In the genomic region with DNA sequence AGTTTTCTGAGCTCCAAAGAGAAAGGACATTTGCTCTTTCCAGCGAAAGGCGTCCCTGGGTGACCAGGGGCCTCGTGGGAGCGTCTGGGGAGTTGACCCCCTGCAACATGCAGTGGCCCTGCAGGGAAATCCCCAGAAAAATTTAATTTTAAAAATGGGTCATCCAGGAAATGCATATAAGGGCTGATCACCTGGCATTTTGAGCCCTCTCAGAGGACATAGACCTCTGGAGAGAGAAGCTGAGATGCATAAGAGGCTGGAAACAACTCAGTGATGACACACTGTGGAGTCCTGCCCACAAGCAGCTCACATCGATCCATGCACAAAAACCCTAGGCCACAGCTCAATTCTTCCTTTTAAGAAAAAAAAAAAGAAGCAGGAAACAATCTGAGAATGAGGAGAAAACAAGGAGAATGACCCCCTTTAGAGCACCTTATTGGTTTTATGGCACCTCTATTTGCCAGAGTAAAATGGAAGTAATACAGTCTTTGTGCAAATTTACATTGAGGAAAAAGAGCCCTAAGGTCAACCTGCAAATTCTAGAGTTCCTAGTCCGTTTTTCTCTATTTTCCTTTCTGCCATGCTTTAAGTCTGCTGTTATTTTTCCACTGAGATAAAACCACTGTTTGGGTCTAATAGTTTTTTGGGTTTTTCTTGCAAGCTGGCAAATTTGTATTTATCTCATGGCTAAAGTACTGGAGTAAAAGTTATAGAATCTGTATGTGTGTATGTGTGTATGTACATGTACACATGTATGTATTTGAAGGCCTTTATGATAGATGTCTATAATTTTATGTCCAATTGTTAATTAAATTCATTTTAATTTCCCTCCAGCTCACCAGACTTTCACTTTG, we compare ENCODE assay signal across 1 cellular context.
A peak's percentile ranks its signal among the peaks of the same experiment; 100 is the strongest.
TF ChIP-seq lines count a peak whose summit lies in the region.

No MANE protein-coding gene starts in this region.

TF ChIP-seq in HepG2, 621 proteins besides CTCF, POLR2A, EP300 and RAD21 (continues in another document):
- TF ChIP-seq KDM5B (CRISPR knock-in tag; IDR thresholded peaks at IDR 0.05; ENCODE audit: borderline replicate concordance) (no peak), ZNF709 (CRISPR knock-in tag; IDR thresholded peaks at IDR 0.05) (no peak), NR2F6 (IDR thresholded peaks at IDR 0.05) (peak; percentile 69), NR2F6 (CRISPR knock-in tag; IDR thresholded peaks at IDR 0.05) (peak; percentile 41; the same call in 1 of the 2 replicates), MAFK (conservative IDR thresholded peaks at IDR 0.05 in 1 of 2, IDR thresholded peaks at IDR 0.05 in 1 of 2; ENCODE audit: low read length in 2 of 2) (peak; percentile 39 to 59), ZMAT3 (CRISPR knock-in tag; conservative IDR thresholded peaks at IDR 0.05) (no peak), ZNF549 (CRISPR knock-in tag; IDR thresholded peaks at IDR 0.05) (no peak), XBP1 (CRISPR knock-in tag; IDR thresholded peaks at IDR 0.05) (no peak), ZNF674 (CRISPR knock-in tag; IDR thresholded peaks at IDR 0.05; ENCODE audit: low read depth) (no peak), ZNF660 (CRISPR knock-in tag; IDR thresholded peaks at IDR 0.05; ENCODE audit: borderline replicate concordance, low read depth) (no peak), MED8 (CRISPR knock-in tag; IDR thresholded peaks at IDR 0.05; ENCODE audit: insufficient replicate concordance) (no peak), RCOR2 (CRISPR knock-in tag; IDR thresholded peaks at IDR 0.05) (no peak), CREM (IDR thresholded peaks at IDR 0.05) (peak; percentile 33; the same call in 1 of the 2 replicates), CREM (CRISPR knock-in tag; IDR thresholded peaks at IDR 0.05) (no peak), MED1 (CRISPR knock-in tag; IDR thresholded peaks at IDR 0.05) (0 out of 2 replicates have a peak, but pooled peaks have one; percentile 20), FOXP1 (IDR thresholded peaks at IDR 0.05) (no peak), FOXP1 (CRISPR knock-in tag; IDR thresholded peaks at IDR 0.05) (peak; percentile 41; the same call in 1 of the 2 replicates), ZNF484 (CRISPR knock-in tag; IDR thresholded peaks at IDR 0.05; ENCODE audit: borderline replicate concordance, low read depth) (no peak), ZNF446 (CRISPR knock-in tag; IDR thresholded peaks at IDR 0.05) (no peak), IRF2 (CRISPR knock-in tag; IDR thresholded peaks at IDR 0.05) (no peak), RARA (CRISPR knock-in tag; IDR thresholded peaks at IDR 0.05) (peak; percentile 45; the same call in 1 of the 2 replicates), IRX3 (CRISPR knock-in tag; IDR thresholded peaks at IDR 0.05; ENCODE audit: borderline replicate concordance, low read depth) (no peak), SALL1 (CRISPR knock-in tag; IDR thresholded peaks at IDR 0.05) (no peak), ZNF572 (CRISPR knock-in tag; IDR thresholded peaks at IDR 0.05) (no peak), CBFB (CRISPR knock-in tag; IDR thresholded peaks at IDR 0.05) (no peak), HNRNPUL1 (IDR thresholded peaks at IDR 0.05; ENCODE audit: low read depth, low read length) (no peak), ZNF292 (CRISPR knock-in tag; IDR thresholded peaks at IDR 0.05; ENCODE audit: borderline replicate concordance, low read depth) (no peak), ZNF235 (CRISPR knock-in tag; IDR thresholded peaks at IDR 0.05; ENCODE audit: borderline replicate concordance) (no peak), FOXA1 (IDR thresholded peaks at IDR 0.05) (no peak), FOXA1 (CRISPR knock-in tag; IDR thresholded peaks at IDR 0.05) (0 out of 2 replicates have a peak, but pooled peaks have one; percentile 14), BCL6 (CRISPR knock-in tag; IDR thresholded peaks at IDR 0.05) (0 out of 2 replicates have a peak, but pooled peaks have one; percentile 30), ZNF333 (CRISPR knock-in tag; IDR thresholded peaks at IDR 0.05; ENCODE audit: borderline replicate concordance) (no peak)
- TF ChIP-seq, protein P1, sequence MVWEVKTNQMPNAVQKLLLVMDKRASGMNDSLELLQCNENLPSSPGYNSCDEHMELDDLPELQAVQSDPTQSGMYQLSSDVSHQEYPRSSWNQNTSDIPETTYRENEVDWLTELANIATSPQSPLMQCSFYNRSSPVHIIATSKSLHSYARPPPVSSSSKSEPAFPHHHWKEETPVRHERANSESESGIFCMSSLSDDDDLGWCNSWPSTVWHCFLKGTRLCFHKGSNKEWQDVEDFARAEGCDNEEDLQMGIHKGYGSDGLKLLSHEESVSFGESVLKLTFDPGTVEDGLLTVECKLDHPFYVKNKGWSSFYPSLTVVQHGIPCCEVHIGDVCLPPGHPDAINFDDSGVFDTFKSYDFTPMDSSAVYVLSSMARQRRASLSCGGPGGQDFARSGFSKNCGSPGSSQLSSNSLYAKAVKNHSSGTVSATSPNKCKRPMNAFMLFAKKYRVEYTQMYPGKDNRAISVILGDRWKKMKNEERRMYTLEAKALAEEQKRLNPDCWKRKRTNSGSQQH (CRISPR knock-in tag; IDR thresholded peaks at IDR 0.05; ENCODE audit: low read depth): no peak
- TF ChIP-seq, protein P2, sequence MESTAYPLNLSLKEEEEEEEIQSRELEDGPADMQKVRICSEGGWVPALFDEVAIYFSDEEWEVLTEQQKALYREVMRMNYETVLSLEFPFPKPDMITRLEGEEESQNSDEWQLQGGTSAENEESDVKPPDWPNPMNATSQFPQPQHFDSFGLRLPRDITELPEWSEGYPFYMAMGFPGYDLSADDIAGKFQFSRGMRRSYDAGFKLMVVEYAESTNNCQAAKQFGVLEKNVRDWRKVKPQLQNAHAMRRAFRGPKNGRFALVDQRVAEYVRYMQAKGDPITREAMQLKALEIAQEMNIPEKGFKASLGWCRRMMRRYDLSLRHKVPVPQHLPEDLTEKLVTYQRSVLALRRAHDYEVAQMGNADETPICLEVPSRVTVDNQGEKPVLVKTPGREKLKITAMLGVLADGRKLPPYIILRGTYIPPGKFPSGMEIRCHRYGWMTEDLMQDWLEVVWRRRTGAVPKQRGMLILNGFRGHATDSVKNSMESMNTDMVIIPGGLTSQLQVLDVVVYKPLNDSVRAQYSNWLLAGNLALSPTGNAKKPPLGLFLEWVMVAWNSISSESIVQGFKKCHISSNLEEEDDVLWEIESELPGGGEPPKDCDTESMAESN (CRISPR knock-in tag; conservative IDR thresholded peaks at IDR 0.05): 0 out of 2 replicates have a peak, but pooled peaks have one; percentile 18
- TF ChIP-seq, protein P3, sequence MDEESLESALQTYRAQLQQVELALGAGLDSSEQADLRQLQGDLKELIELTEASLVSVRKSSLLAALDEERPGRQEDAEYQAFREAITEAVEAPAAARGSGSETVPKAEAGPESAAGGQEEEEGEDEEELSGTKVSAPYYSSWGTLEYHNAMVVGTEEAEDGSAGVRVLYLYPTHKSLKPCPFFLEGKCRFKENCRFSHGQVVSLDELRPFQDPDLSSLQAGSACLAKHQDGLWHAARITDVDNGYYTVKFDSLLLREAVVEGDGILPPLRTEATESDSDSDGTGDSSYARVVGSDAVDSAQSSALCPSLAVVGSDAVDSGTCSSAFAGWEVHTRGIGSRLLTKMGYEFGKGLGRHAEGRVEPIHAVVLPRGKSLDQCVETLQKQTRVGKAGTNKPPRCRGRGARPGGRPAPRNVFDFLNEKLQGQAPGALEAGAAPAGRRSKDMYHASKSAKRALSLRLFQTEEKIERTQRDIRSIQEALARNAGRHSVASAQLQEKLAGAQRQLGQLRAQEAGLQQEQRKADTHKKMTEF (CRISPR knock-in tag; IDR thresholded peaks at IDR 0.05): no peak
- TF ChIP-seq, protein P4, sequence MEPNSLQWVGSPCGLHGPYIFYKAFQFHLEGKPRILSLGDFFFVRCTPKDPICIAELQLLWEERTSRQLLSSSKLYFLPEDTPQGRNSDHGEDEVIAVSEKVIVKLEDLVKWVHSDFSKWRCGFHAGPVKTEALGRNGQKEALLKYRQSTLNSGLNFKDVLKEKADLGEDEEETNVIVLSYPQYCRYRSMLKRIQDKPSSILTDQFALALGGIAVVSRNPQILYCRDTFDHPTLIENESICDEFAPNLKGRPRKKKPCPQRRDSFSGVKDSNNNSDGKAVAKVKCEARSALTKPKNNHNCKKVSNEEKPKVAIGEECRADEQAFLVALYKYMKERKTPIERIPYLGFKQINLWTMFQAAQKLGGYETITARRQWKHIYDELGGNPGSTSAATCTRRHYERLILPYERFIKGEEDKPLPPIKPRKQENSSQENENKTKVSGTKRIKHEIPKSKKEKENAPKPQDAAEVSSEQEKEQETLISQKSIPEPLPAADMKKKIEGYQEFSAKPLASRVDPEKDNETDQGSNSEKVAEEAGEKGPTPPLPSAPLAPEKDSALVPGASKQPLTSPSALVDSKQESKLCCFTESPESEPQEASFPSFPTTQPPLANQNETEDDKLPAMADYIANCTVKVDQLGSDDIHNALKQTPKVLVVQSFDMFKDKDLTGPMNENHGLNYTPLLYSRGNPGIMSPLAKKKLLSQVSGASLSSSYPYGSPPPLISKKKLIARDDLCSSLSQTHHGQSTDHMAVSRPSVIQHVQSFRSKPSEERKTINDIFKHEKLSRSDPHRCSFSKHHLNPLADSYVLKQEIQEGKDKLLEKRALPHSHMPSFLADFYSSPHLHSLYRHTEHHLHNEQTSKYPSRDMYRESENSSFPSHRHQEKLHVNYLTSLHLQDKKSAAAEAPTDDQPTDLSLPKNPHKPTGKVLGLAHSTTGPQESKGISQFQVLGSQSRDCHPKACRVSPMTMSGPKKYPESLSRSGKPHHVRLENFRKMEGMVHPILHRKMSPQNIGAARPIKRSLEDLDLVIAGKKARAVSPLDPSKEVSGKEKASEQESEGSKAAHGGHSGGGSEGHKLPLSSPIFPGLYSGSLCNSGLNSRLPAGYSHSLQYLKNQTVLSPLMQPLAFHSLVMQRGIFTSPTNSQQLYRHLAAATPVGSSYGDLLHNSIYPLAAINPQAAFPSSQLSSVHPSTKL (CRISPR knock-in tag; IDR thresholded peaks at IDR 0.05): 0 out of 2 replicates have a peak, but pooled peaks have one; percentile 48
- TF ChIP-seq, protein P5, sequence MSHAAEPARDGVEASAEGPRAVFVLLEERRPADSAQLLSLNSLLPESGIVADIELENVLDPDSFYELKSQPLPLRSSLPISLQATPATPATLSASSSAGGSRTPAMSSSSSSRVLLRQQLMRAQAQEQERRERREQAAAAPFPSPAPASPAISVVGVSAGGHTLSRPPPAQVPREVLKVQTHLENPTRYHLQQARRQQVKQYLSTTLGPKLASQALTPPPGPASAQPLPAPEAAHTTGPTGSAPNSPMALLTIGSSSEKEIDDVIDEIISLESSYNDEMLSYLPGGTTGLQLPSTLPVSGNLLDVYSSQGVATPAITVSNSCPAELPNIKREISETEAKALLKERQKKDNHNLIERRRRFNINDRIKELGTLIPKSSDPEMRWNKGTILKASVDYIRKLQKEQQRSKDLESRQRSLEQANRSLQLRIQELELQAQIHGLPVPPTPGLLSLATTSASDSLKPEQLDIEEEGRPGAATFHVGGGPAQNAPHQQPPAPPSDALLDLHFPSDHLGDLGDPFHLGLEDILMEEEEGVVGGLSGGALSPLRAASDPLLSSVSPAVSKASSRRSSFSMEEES (CRISPR knock-in tag; IDR thresholded peaks at IDR 0.05): no peak
- TF ChIP-seq, protein P6, sequence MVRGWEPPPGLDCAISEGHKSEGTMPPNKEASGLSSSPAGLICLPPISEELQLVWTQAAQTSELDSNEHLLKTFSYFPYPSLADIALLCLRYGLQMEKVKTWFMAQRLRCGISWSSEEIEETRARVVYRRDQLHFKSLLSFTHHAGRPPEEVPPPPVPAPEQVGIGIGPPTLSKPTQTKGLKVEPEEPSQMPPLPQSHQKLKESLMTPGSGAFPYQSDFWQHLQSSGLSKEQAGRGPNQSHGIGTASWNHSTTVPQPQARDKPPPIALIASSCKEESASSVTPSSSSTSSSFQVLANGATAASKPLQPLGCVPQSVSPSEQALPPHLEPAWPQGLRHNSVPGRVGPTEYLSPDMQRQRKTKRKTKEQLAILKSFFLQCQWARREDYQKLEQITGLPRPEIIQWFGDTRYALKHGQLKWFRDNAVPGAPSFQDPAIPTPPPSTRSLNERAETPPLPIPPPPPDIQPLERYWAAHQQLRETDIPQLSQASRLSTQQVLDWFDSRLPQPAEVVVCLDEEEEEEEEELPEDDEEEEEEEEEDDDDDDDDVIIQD (CRISPR knock-in tag; IDR thresholded peaks at IDR 0.05; ENCODE audit: low read depth): peak; percentile 77; the same call in 1 of the 2 replicates
- TF ChIP-seq, protein P7, sequence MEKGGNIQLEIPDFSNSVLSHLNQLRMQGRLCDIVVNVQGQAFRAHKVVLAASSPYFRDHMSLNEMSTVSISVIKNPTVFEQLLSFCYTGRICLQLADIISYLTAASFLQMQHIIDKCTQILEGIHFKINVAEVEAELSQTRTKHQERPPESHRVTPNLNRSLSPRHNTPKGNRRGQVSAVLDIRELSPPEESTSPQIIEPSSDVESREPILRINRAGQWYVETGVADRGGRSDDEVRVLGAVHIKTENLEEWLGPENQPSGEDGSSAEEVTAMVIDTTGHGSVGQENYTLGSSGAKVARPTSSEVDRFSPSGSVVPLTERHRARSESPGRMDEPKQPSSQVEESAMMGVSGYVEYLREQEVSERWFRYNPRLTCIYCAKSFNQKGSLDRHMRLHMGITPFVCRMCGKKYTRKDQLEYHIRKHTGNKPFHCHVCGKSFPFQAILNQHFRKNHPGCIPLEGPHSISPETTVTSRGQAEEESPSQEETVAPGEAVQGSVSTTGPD (CRISPR knock-in tag; IDR thresholded peaks at IDR 0.05): no peak
- TF ChIP-seq, protein P8, sequence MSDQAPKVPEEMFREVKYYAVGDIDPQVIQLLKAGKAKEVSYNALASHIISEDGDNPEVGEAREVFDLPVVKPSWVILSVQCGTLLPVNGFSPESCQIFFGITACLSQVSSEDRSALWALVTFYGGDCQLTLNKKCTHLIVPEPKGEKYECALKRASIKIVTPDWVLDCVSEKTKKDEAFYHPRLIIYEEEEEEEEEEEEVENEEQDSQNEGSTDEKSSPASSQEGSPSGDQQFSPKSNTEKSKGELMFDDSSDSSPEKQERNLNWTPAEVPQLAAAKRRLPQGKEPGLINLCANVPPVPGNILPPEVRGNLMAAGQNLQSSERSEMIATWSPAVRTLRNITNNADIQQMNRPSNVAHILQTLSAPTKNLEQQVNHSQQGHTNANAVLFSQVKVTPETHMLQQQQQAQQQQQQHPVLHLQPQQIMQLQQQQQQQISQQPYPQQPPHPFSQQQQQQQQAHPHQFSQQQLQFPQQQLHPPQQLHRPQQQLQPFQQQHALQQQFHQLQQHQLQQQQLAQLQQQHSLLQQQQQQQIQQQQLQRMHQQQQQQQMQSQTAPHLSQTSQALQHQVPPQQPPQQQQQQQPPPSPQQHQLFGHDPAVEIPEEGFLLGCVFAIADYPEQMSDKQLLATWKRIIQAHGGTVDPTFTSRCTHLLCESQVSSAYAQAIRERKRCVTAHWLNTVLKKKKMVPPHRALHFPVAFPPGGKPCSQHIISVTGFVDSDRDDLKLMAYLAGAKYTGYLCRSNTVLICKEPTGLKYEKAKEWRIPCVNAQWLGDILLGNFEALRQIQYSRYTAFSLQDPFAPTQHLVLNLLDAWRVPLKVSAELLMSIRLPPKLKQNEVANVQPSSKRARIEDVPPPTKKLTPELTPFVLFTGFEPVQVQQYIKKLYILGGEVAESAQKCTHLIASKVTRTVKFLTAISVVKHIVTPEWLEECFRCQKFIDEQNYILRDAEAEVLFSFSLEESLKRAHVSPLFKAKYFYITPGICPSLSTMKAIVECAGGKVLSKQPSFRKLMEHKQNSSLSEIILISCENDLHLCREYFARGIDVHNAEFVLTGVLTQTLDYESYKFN (CRISPR knock-in tag; conservative IDR thresholded peaks at IDR 0.05): 0 out of 2 replicates have a peak, but pooled peaks have one; percentile 26
- TF ChIP-seq, protein P9, sequence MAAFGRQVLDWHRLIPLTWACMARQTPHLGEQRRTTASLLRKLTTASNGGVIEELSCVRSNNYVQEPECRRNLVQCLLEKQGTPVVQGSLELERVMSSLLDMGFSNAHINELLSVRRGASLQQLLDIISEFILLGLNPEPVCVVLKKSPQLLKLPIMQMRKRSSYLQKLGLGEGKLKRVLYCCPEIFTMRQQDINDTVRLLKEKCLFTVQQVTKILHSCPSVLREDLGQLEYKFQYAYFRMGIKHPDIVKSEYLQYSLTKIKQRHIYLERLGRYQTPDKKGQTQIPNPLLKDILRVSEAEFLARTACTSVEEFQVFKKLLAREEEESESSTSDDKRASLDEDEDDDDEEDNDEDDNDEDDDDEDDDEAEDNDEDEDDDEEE (CRISPR knock-in tag; IDR thresholded peaks at IDR 0.05): no peak
